In genomic region chr2:147330925-147331324, GRCh38 we compare ENCODE assay signal across 1 cellular context.
TF ChIP-seq lines count a peak whose summit lies in the region.

No MANE protein-coding gene starts in this region.

TF ChIP-seq in HepG2, 621 proteins besides CTCF, POLR2A, EP300 and RAD21 (continued from another document):
- TF ChIP-seq POGK (CRISPR knock-in tag; conservative IDR thresholded peaks at IDR 0.05) (no peak), PCBP2 (optimal IDR thresholded peaks at IDR 0.05; ENCODE audit: low read depth, low read length, poor library complexity, severe bottlenecking) (peak; percentile 74)
TF ChIP-seq in HepG2: peak in this region for 2.
